8 cellular contexts compared by ENCODE assay signal in genomic region chr3:134357914-134358811, GRCh38. TPM values are rescaled to one million over a fixed set of nuclear protein-coding genes. Genes with fewer than 3 reads are reported as not detected.
A peak's percentile ranks its signal among the peaks of the same experiment; 100 is the strongest.
DNase-seq lines count a peak whose midpoint lies in the region; ATAC-seq lines count a peak whose summit lies in the region.

No MANE protein-coding gene starts in this region.

- no peak overlapping the region for H3K27ac Mint-ChIP-seq in activated naive CD8-positive, alpha-beta T cell treated with anti-CD3 and anti-CD28 coated beads, Interleukin-2, amount 50 U/mL, for 24 hours

- peak; percentile 73 for DNase-seq in DMS 273 (lab: John Stamatoyannopoulos, UW; ENCODE audit: unreplicated experiment)
- peak; percentile 93 for DNase-seq in HS-5 (ENCODE audit: low read depth)
- DNase-seq in activated naive CD8-positive, alpha-beta T cell treated with anti-CD3 and anti-CD28 coated beads, Interleukin-2, amount 50 U/mL, for 24 hours = peak; percentile 30
- DNase-seq in left ventricle myocardium superior = peak; percentile 46
- peak; percentile 39 for DNase-seq in stimulated activated CD8-positive, alpha-beta memory T cell treated with anti-CD3 and anti-CD28 coated beads, Interleukin-4, amount 100 ng/mL, for 48 hours

- H3K9me3 Mint-ChIP-seq in activated naive CD8-positive, alpha-beta T cell treated with anti-CD3 and anti-CD28 coated beads, Interleukin-2, amount 50 U/mL, for 24 hours = no peaks in the 10 kb centered on the region

- H3K4me1 Mint-ChIP-seq in activated naive CD8-positive, alpha-beta T cell treated with anti-CD3 and anti-CD28 coated beads, Interleukin-2, amount 50 U/mL, for 24 hours = peaks cover 2% of the 10 kb centered on the region

- ATAC-seq in activated naive CD8-positive, alpha-beta T cell treated with anti-CD3 and anti-CD28 coated beads, Interleukin-2, amount 50 U/mL, for 24 hours = peak; percentile 53
- peak; percentile 47 for ATAC-seq in left ventricle myocardium superior
- no peak for ATAC-seq in GM19455 (IDR thresholded peaks at IDR 0.05; ENCODE audit: unreplicated experiment)
- no peak for ATAC-seq in HG03280 (IDR thresholded peaks at IDR 0.05; ENCODE audit: unreplicated experiment)
- no peak for ATAC-seq in GM18870 (IDR thresholded peaks at IDR 0.05; ENCODE audit: unreplicated experiment)

- H3K36me3 Mint-ChIP-seq in activated naive CD8-positive, alpha-beta T cell treated with anti-CD3 and anti-CD28 coated beads, Interleukin-2, amount 50 U/mL, for 24 hours (ENCODE audit: low read depth) = no peaks in the 10 kb centered on the region

- intact Hi-C loops in left ventricle myocardium superior (cut with micrococcal nuclease) = no loop called here

- H3K27me3 Mint-ChIP-seq in activated naive CD8-positive, alpha-beta T cell treated with anti-CD3 and anti-CD28 coated beads, Interleukin-2, amount 50 U/mL, for 24 hours = peaks cover 5% of the 10 kb centered on the region

- no peak overlapping the region for H3K4me3 Mint-ChIP-seq in activated naive CD8-positive, alpha-beta T cell treated with anti-CD3 and anti-CD28 coated beads, Interleukin-2, amount 50 U/mL, for 24 hours

RNA-seq across cellular contexts. Expression of gene AMOTL2, which starts 16.1 kb away (rescaled TPM):
- 53.9 TPM for total RNA-seq in left ventricle myocardium superior

Comparison
In these comparisons a context has a peak if more than half of its experiments do, and no peak if none do; other contexts are left out.
1. DNase-seq: peak in every context shown above with its lines; median percentile 93 in HS-5; 73 in DMS 273; 46 in left ventricle myocardium superior; 39 in stimulated activated CD8-positive, alpha-beta memory T cell treated with anti-CD3 and anti-CD28 coated beads, Interleukin-4, amount 100 ng/mL, for 48 hours; 30 in activated naive CD8-positive, alpha-beta T cell treated with anti-CD3 and anti-CD28 coated beads, Interleukin-2, amount 50 U/mL, for 24 hours.
2. ATAC-seq: peak in activated naive CD8-positive, alpha-beta T cell treated with anti-CD3 and anti-CD28 coated beads, Interleukin-2, amount 50 U/mL, for 24 hours (single experiment) and left ventricle myocardium superior (single experiment); none in GM19455 (single experiment), HG03280 (single experiment) and GM18870 (single experiment).